ENCODE assay signal across 26 cellular contexts in the genomic region with DNA sequence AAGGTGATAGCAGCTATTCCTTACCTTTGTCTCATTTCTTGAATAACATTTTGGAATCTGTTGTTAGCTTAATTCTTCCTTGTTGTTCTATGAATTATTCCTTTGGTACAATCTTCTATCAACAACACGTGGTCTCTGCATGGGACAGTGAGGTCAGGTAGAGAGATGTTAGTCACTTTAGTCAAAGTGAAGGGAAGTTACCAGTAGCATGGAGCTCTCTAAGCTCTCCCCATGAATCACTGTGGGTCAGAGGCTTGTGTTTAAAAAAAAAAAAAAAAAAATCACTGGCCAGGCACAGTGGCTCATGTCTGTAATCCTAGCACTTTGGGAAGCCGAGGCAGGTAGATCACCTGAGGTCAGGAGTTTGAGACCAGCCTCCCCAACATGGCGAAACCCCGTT.
"Had no signal": no experiment of that assay in that cellular context is flagged by ENCODE, and none has a peak within 500 bp of the region (broad histone marks: within the 10 kb centered on the region; RNA-seq: fewer than 3 reads in every experiment).

No MANE protein-coding gene starts in this region.

- H3K36me3 Mint-ChIP-seq: activated naive CD4-positive, alpha-beta T cell treated with anti-CD3 and anti-CD28 coated beads, Interleukin-2, amount 50 U/mL, for 72 hours; immature natural killer cell; natural killer cell; T-cell had no signal

- H3K27ac ChIP-seq: ascending aorta, brain microvascular endothelial cell, hepatocyte, left ventricle myocardium inferior, spleen, upper lobe of left lung, VCaP had no signal

- H3K4me2 ChIP-seq: hepatocyte had no signal

- H3K27me3 Mint-ChIP-seq: activated T-helper 17 cell treated with anti-CD3 and anti-CD28 coated beads, Interleukin-2, amount 50 U/mL, for 72 hours had no signal

- DNase-seq: activated CD4-positive, alpha-beta T cell treated with anti-CD3 and anti-CD28 coated beads, Interleukin-2, amount 50 U/mL, for 1 hour; activated CD4-positive, CD25-positive, alpha-beta regulatory T cell treated with anti-CD3 and anti-CD28 coated beads, Interleukin-2, amount 50 U/mL, for 72 hours; activated CD8-positive, alpha-beta T cell treated with anti-CD3 and anti-CD28 coated beads, Interleukin-2, amount 10 ng/mL, durations not matched to agents 7 days and 5 days; activated T-cell treated with anti-CD3 and anti-CD28 coated beads, Interleukin-2, amount 50 U/mL, for 1 hour; brain microvascular endothelial cell; effector memory CD4-positive, alpha-beta T cell; foreskin fibroblast; immature natural killer cell; kidney glomerular epithelial cell; left ventricle myocardium inferior; midbrain; natural killer cell; retina; spleen; stimulated activated CD4-positive, alpha-beta T cell treated with anti-CD3 and anti-CD28 coated beads, Interleukin-4, amount 100 ng/mL, for 24 hours; stimulated activated naive CD4-positive, alpha-beta T cell treated with Interleukin-2 at 50 U/mL for 16 hours; T-cell; upper lobe of left lung had no signal

- H3K27me3 ChIP-seq: ascending aorta, brain microvascular endothelial cell, hepatocyte, spleen, upper lobe of left lung had no signal

- ATAC-seq: activated CD8-positive, alpha-beta T cell treated with anti-CD3 and anti-CD28 coated beads, Interleukin-2, amount 10 ng/mL, durations not matched to agents 7 days and 5 days; activated naive CD4-positive, alpha-beta T cell treated with anti-CD3 and anti-CD28 coated beads, Interleukin-2, amount 50 U/mL, for 72 hours; activated T-helper 17 cell treated with anti-CD3 and anti-CD28 coated beads, Interleukin-2, amount 50 U/mL, for 72 hours; natural killer cell; T-cell had no signal

- H3K9me3 Mint-ChIP-seq: activated T-helper 17 cell treated with anti-CD3 and anti-CD28 coated beads, Interleukin-2, amount 50 U/mL, for 72 hours; central memory CD8-positive, alpha-beta T cell; immature natural killer cell; natural killer cell; T-cell; T-helper 2 cell treated with Interferon-gamma antibody and Interleukin-4, amounts not matched to agents 5 μg/mL and 100 μg/mL, for 36 hours had no signal

- H3K4me1 Mint-ChIP-seq: activated T-helper 17 cell treated with anti-CD3 and anti-CD28 coated beads, Interleukin-2, amount 50 U/mL, for 72 hours; central memory CD8-positive, alpha-beta T cell; immature natural killer cell; natural killer cell; T-cell had no signal

- H3K36me3 ChIP-seq: brain microvascular endothelial cell, spleen had no signal

- H3K4me1 ChIP-seq: ascending aorta, spleen had no signal

- FAIRE-seq: colon had no signal

- H3K27ac Mint-ChIP-seq: activated CD8-positive, alpha-beta T cell treated with anti-CD3 and anti-CD28 coated beads, Interleukin-2, amount 10 ng/mL, durations not matched to agents 7 days and 5 days; activated naive CD4-positive, alpha-beta T cell treated with anti-CD3 and anti-CD28 coated beads, Interleukin-2, amount 50 U/mL, for 72 hours; activated T-helper 17 cell treated with anti-CD3 and anti-CD28 coated beads, Interleukin-2, amount 50 U/mL, for 72 hours; immature natural killer cell; natural killer cell; T-cell; T-helper 2 cell treated with Interferon-gamma antibody and Interleukin-4, amounts not matched to agents 5 μg/mL and 100 μg/mL, for 36 hours had no signal

- H3K4me3 ChIP-seq: ascending aorta, hepatocyte, left ventricle myocardium inferior, spleen, upper lobe of left lung had no signal

- H3K9me3 ChIP-seq: ascending aorta, left ventricle myocardium inferior, spleen, upper lobe of left lung had no signal

- H2AFZ ChIP-seq: hepatocyte had no signal

- H3K4me3 Mint-ChIP-seq: activated CD8-positive, alpha-beta T cell treated with anti-CD3 and anti-CD28 coated beads, Interleukin-2, amount 10 ng/mL, durations not matched to agents 7 days and 5 days; activated T-helper 17 cell treated with anti-CD3 and anti-CD28 coated beads, Interleukin-2, amount 50 U/mL, for 72 hours; central memory CD8-positive, alpha-beta T cell; immature natural killer cell; natural killer cell; T-cell; T-helper 2 cell treated with Interferon-gamma antibody and Interleukin-4, amounts not matched to agents 5 μg/mL and 100 μg/mL, for 36 hours had no signal
